8 cellular contexts compared by ENCODE assay signal in the genomic region with DNA sequence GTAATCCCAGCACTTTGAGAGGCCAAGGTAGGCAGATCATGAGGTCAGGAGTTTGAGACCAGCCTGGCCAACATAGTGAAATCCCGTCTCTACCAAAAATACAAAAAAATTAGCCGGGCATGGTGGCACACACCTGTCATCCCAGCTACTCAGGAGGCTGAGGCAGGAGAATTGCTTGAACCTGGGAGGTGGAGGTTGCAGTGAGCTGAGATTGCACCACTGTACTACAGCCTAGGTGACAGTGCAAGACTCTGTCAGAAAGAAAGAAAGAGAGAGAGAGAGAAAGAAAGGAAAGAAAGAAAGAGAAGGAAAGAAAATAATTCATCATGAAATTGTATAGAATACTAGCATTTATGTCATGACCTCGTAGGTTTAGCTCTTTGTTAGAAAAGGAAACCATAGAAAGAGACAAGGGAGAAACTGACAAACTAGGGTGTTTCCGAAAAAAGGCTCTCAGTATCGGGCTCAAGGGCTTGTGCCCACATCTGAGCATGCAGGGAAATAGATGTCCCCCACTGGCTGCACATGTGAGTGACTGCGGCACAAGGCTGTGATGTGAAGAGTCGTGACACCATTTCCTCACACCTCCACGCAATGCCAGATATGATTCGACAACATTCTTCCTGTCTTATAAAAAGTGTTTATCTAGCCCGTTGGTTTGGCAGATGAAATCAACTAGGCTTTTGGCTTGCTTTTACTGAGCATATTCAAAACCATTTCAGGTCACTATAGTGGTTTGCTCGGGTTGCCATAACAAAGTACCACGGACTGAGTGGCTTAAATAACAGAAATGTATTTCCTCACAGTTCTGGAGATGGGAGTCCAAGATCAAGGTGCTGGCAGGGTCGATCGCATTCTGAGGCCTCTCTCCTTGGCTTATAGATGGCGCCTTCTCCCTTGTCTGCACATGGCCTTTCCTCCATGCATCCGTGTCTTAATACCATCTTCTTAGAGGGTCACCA. TPM values are rescaled to one million over a fixed set of nuclear protein-coding genes. Genes with fewer than 3 reads are reported as not detected.
DNase-seq lines count a peak whose midpoint lies in the region; ATAC-seq and TF ChIP-seq lines count a peak whose summit lies in the region.

No MANE protein-coding gene starts in this region.

- H3K27me3 ChIP-seq in BE2C, result no peaks in the 10 kb centered on the region

- no peaks in the 10 kb centered on the region for H3K36me3 ChIP-seq in BE2C

- peak; percentile 84 for DNase-seq in activated CD8-positive, alpha-beta memory T cell treated with anti-CD3 and anti-CD28 coated beads for 24 hours
- peak; percentile 27 for DNase-seq in fibroblast of mammary gland (ENCODE audit: low read depth)
- peak; percentile 60 to 75 for DNase-seq in stimulated activated CD4-positive, alpha-beta T cell treated with anti-CD3 and anti-CD28 coated beads, Interleukin-4, amount 100 ng/mL, for 4 hours
- no peak for DNase-seq in glutamatergic neuron
- no peak for DNase-seq in BE2C
- DNase-seq in amniotic stem cell (lab: John Stamatoyannopoulos, UW), result no peak

- no peaks in the 10 kb centered on the region for H3K36me3 Mint-ChIP-seq in glutamatergic neuron (ENCODE audit: unreplicated experiment)

- TF ChIP-seq CTCF in fibroblast of mammary gland (conservative IDR thresholded peaks at IDR 0.05; ENCODE audit: control insufficient read depth, insufficient read depth, low read depth, low read length) (no peak), glutamatergic neuron (IDR thresholded peaks at IDR 0.05; ENCODE audit: partially characterized antibody, unreplicated experiment) (no peak), BE2C (IDR thresholded peaks at IDR 0.05; ENCODE audit: low read depth, low read length) (no peak)

- H3K4me3 Mint-ChIP-seq in glutamatergic neuron (ENCODE audit: unreplicated experiment), result no peak overlapping the region

- H3K4me1 Mint-ChIP-seq in glutamatergic neuron (ENCODE audit: low read depth, unreplicated experiment), result no peaks in the 10 kb centered on the region

- H3K9me3 ChIP-seq in BE2C, result no peaks in the 10 kb centered on the region

- no peaks in the 10 kb centered on the region for H3K9me3 Mint-ChIP-seq in glutamatergic neuron (ENCODE audit: unreplicated experiment)

- H3K27ac Mint-ChIP-seq in glutamatergic neuron (ENCODE audit: unreplicated experiment), result no peak overlapping the region

- H3K4me1 ChIP-seq in BE2C, result no peaks in the 10 kb centered on the region

- peak; percentile 30 for ATAC-seq in GM18517 (IDR thresholded peaks at IDR 0.05; ENCODE audit: unreplicated experiment)
- peak; percentile 47 for ATAC-seq in HG03432 (IDR thresholded peaks at IDR 0.05; ENCODE audit: unreplicated experiment)

- peaks cover 1% of the 10 kb centered on the region for H3K27me3 Mint-ChIP-seq in glutamatergic neuron (ENCODE audit: unreplicated experiment)

- no peak overlapping the region for H3K4me3 ChIP-seq in fibroblast of mammary gland (ENCODE audit: control insufficient read depth, low read depth, low read length)
- H3K4me3 ChIP-seq in BE2C (ENCODE audit: low read depth, low read length), result no peak overlapping the region

RNA-seq across cellular contexts. Expression of a gene that starts 2.0 kb away (rescaled TPM):
- not detected for total RNA-seq in glutamatergic neuron (ENCODE audit: unreplicated experiment)
- not detected for polyA plus RNA-seq in BE2C (2012; ENCODE audit: insufficient read depth, insufficient read length, low read depth)

RNA-seq across cellular contexts. Expression of a gene that starts 34.1 kb away (rescaled TPM):
- 55.8 TPM for total RNA-seq in glutamatergic neuron (ENCODE audit: unreplicated experiment)
- 21.3 TPM for polyA plus RNA-seq in BE2C (2012; ENCODE audit: insufficient read depth, insufficient read length, low read depth)

Comparison
In these comparisons a context has a peak if more than half of its experiments do, and no peak if none do; other contexts are left out.
1. DNase-seq: peak in activated CD8-positive, alpha-beta memory T cell treated with anti-CD3 and anti-CD28 coated beads for 24 hours (single experiment), fibroblast of mammary gland (single experiment) and stimulated activated CD4-positive, alpha-beta T cell treated with anti-CD3 and anti-CD28 coated beads, Interleukin-4, amount 100 ng/mL, for 4 hours (2 of 2); none in glutamatergic neuron (single experiment), BE2C (single experiment) and amniotic stem cell (single experiment).